9 cellular contexts compared by ENCODE assay signal in genomic region chr1:153404768-153405167, GRCh38. TPM values are rescaled to one million over a fixed set of nuclear protein-coding genes. Genes with fewer than 3 reads are reported as not detected.
DNase-seq lines count a peak whose midpoint lies in the region; ATAC-seq and TF ChIP-seq lines count a peak whose summit lies in the region.
"Had no signal": no experiment of that assay in that cellular context is flagged by ENCODE, and none has a peak within 500 bp of the region (broad histone marks: within the 10 kb centered on the region; RNA-seq: fewer than 3 reads in every experiment).

No MANE protein-coding gene starts in this region.

- H3K79me2 ChIP-seq in PC-9 (ENCODE audit: low read depth): no peaks in the 10 kb centered on the region

- CTCF ChIA-PET in PC-9 (lab: Charles Lee): interaction anchor here (0.7 to 1.2 kb wide), 2 partner anchors 48 to 100 kb away, joined by 3 read pairs; no protein-coding TSS in a partner anchor

- H3K27me3 Mint-ChIP-seq in activated T-helper 17 cell treated with anti-CD3 and anti-CD28 coated beads, Interleukin-2, amount 50 U/mL, for 72 hours: peaks cover 14% of the 10 kb centered on the region

- no peak overlapping the region for H3K4me3 Mint-ChIP-seq in activated T-helper 17 cell treated with anti-CD3 and anti-CD28 coated beads, Interleukin-2, amount 50 U/mL, for 72 hours
- H3K4me3 Mint-ChIP-seq: activated naive CD4-positive, alpha-beta T cell treated with anti-CD3 and anti-CD28 coated beads, Interleukin-2, amount 50 U/mL, for 24 hours had no signal

- POLR2A ChIA-PET in PC-9 (lab: Charles Lee; ENCODE audit: unreplicated experiment): no interaction called here

- no peak overlapping the region for H3K4me2 ChIP-seq in PC-9

- H3K4me1 Mint-ChIP-seq in activated T-helper 17 cell treated with anti-CD3 and anti-CD28 coated beads, Interleukin-2, amount 50 U/mL, for 72 hours: peaks cover 13% of the 10 kb centered on the region

- no peak overlapping the region for H2AFZ ChIP-seq in PC-9

- in situ Hi-C loops in GM13977 (cut with MboI; ENCODE audit: low pct_unique_long_range_greater_than_20kb, low sequenced_read_pairs, unreplicated experiment): no loop called here

- H3K9me3 Mint-ChIP-seq in activated T-helper 17 cell treated with anti-CD3 and anti-CD28 coated beads, Interleukin-2, amount 50 U/mL, for 72 hours: no peaks in the 10 kb centered on the region

- H3K36me3 Mint-ChIP-seq in activated T-helper 17 cell treated with anti-CD3 and anti-CD28 coated beads, Interleukin-2, amount 50 U/mL, for 72 hours (ENCODE audit: low read depth): no peaks in the 10 kb centered on the region

- BruUV-seq in PC-9 (replicated peaks; lab: Mats Ljungman, UMichigan): no TSS peak

- H3F3A ChIP-seq in PC-9 (ENCODE audit: insufficient read depth, low read depth): no peaks in the 10 kb centered on the region

- peak; percentile 50 for DNase-seq in GM13977 (ENCODE audit: low spot score)
- DNase-seq in PC-9: peak in 1 of 2 experiments; percentile 24
- peak; percentile 39 for DNase-seq in left cardiac atrium
- DNase-seq in stimulated activated CD4-positive, alpha-beta T cell treated with anti-CD3 and anti-CD28 coated beads, Interleukin-2, amount 100 ng/mL, for 48 hours: peak; percentile 53 to 68
- no peak for DNase-seq in NCI-H1092 treated with DMSO at 0.1 percent for 48 hours (lab: John Stamatoyannopoulos, UW)
- no peak for DNase-seq in NCI-H1417 (lab: John Stamatoyannopoulos, UW)
- no peak for DNase-seq in T1000 (lab: John Stamatoyannopoulos, UW)

- TF ChIP-seq CTCF in GM13977 (IDR thresholded peaks at IDR 0.05; ENCODE audit: extremely low read depth, insufficient read depth, missing control alignments) (peak; percentile 44), PC-9 (conservative IDR thresholded peaks at IDR 0.05) (peak; percentile 78)

- H3K27ac ChIP-seq in PC-9: no peak overlapping the region

- H3K36me3 ChIP-seq in PC-9 (ENCODE audit: low read depth): no peaks in the 10 kb centered on the region

- H3K27me3 ChIP-seq in PC-9 (ENCODE audit: insufficient read depth, low read depth): peaks cover 14% of the 10 kb centered on the region; the same call in 1 of the 2 replicates

- H3K4me1 ChIP-seq in PC-9 (replicated peaks; ENCODE audit: insufficient read depth): no peaks in the 10 kb centered on the region

- H3K9me3 ChIP-seq in PC-9 (ENCODE audit: insufficient read depth, low read depth): no peaks in the 10 kb centered on the region

- ATAC-seq in activated T-helper 17 cell treated with anti-CD3 and anti-CD28 coated beads, Interleukin-2, amount 50 U/mL, for 72 hours (replicated peaks): peak; percentile 59
- no peak for ATAC-seq in left cardiac atrium

- H3K9me2 ChIP-seq in PC-9 (ENCODE audit: insufficient read depth): no peaks in the 10 kb centered on the region

- intact Hi-C loops in PC-9 (cut with micrococcal nuclease; ENCODE audit: unreplicated experiment) (loop anchor here (2.0 kb wide), 1 partner anchor 52 kb away; no protein-coding TSS in a partner anchor), left cardiac atrium (cut with DNase I) (no loop called here)

- no peak overlapping the region for H3K4me3 ChIP-seq in PC-9

- no peaks in the 10 kb centered on the region for H4K20me1 ChIP-seq in PC-9 (ENCODE audit: insufficient read depth)

- H3K27ac Mint-ChIP-seq in activated T-helper 17 cell treated with anti-CD3 and anti-CD28 coated beads, Interleukin-2, amount 50 U/mL, for 72 hours: no peak overlapping the region
- H3K27ac Mint-ChIP-seq: activated naive CD4-positive, alpha-beta T cell treated with anti-CD3 and anti-CD28 coated beads, Interleukin-2, amount 50 U/mL, for 24 hours had no signal

RNA-seq across cellular contexts. Expression of gene S100A7A, which starts 11.6 kb away (rescaled TPM):
- total RNA-seq in PC-9 (2021): not detected in 2 replicates
- not detected for total RNA-seq in activated T-helper 17 cell treated with anti-CD3 and anti-CD28 coated beads, Interleukin-2, amount 50 U/mL, for 72 hours
- not detected for total RNA-seq in left cardiac atrium

RNA-seq across cellular contexts. Expression of gene S100A8, which starts 13.9 kb away (rescaled TPM):
- total RNA-seq in PC-9 (2021) (not detected in 2 replicates), left cardiac atrium (100 to 1,000 TPM; 112 to 201 TPM)
- total RNA-seq in activated T-helper 17 cell treated with anti-CD3 and anti-CD28 coated beads, Interleukin-2, amount 50 U/mL, for 72 hours: not detected

RNA-seq across cellular contexts. Expression of gene S100A12, which starts 29.3 kb away (rescaled TPM):
- total RNA-seq in PC-9 (2021): not detected in 2 replicates
- not detected for total RNA-seq in activated T-helper 17 cell treated with anti-CD3 and anti-CD28 coated beads, Interleukin-2, amount 50 U/mL, for 72 hours
- 1 to 10 TPM; 5.2 to 8.8 TPM for total RNA-seq in left cardiac atrium

RNA-seq across cellular contexts. Expression of gene S100A9, which starts 47.1 kb away (rescaled TPM):
- total RNA-seq in PC-9 (2021) (2.1 and 4.3 TPM in 2 replicates), left cardiac atrium (100 to 1,000 TPM; 184 to 529 TPM)
- under 1 TPM in 1 of 2 donors, not detected in 1; 0.66 TPM for total RNA-seq in activated T-helper 17 cell treated with anti-CD3 and anti-CD28 coated beads, Interleukin-2, amount 50 U/mL, for 72 hours

RNA-seq across cellular contexts. Expression of gene S100A7, which starts 55.7 kb away (rescaled TPM):
- not detected in 2 replicates for total RNA-seq in PC-9 (2021)
- not detected for total RNA-seq in activated T-helper 17 cell treated with anti-CD3 and anti-CD28 coated beads, Interleukin-2, amount 50 U/mL, for 72 hours
- not detected for total RNA-seq in left cardiac atrium

Comparison
In these comparisons a context has a peak if more than half of its experiments do, and no peak if none do; other contexts are left out.
1. DNase-seq: peak in GM13977 (single experiment), left cardiac atrium (single experiment) and stimulated activated CD4-positive, alpha-beta T cell treated with anti-CD3 and anti-CD28 coated beads, Interleukin-2, amount 100 ng/mL, for 48 hours (2 of 2); none in NCI-H1092 treated with DMSO at 0.1 percent for 48 hours (single experiment), NCI-H1417 (0 of 3) and T1000 (single experiment).
2. RNA of gene S100A8, which starts 13.9 kb away (total RNA-seq): 112 to 201 TPM in left cardiac atrium; not detected in PC-9 and not detected in activated T-helper 17 cell treated with anti-CD3 and anti-CD28 coated beads, Interleukin-2, amount 50 U/mL, for 72 hours; every median in the first group is over 100 times any median in the second.